ENCODE assay signal across 17 cellular contexts in the genomic region with DNA sequence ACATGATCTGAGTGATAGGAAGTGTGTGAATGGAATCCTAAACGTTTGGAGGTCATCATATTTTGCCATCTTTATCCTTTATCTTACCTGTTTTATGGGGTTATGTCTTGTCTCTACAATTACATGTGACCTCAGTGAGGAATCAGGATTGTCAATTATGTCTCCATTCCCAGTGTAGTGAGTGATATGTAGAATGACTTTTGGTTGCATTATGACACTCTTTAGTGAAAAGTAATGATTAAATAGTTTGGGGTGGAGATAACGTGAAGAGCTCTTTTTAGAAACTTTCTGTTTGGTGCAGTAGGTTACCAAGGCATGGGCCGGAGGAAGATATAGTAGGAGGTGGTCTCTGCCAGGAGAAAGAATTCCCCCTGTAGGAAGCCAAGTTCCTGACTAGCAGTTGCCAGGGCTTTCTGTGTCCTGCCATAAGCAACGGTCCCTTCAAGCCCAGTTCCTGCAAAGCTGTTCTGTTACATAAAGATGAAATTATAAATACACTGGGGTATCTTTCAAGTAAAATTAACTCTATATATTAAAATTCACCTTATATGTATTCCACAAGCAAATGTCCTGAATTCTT.
DNase-seq lines count a peak whose midpoint lies in the region; ATAC-seq and TF ChIP-seq lines count a peak whose summit lies in the region.
"Had no signal": no experiment of that assay in that cellular context is flagged by ENCODE, and none has a peak within 500 bp of the region (broad histone marks: within the 10 kb centered on the region; RNA-seq: fewer than 3 reads in every experiment).

No MANE protein-coding gene starts in this region.

- intact Hi-C loops in activated CD4-positive, alpha-beta T cell treated with anti-CD3 and anti-CD28 coated beads, Interleukin-2, amount 10 ng/mL, durations not matched to agents 24 days and 14 days (cut with micrococcal nuclease), result no loop called here

- H3K4me1 Mint-ChIP-seq in type B pancreatic cell (ENCODE audit: unreplicated experiment), result no peaks in the 10 kb centered on the region
- H3K4me1 Mint-ChIP-seq in activated CD4-positive, alpha-beta T cell treated with anti-CD3 and anti-CD28 coated beads, Interleukin-2, amount 10 ng/mL, durations not matched to agents 24 days and 14 days, result no peaks in the 10 kb centered on the region
- H3K4me1 Mint-ChIP-seq: CD8-positive, alpha-beta memory T cell had no signal

- ATAC-seq in HG03108 (IDR thresholded peaks at IDR 0.05; ENCODE audit: unreplicated experiment), result no peak

- H3K36me3 ChIP-seq in H7 (replicated peaks; ENCODE audit: control insufficient read depth, insufficient read depth, low read length) (no peaks in the 10 kb centered on the region), OCI-LY1 (ENCODE audit: insufficient read depth, low read length) (no peaks in the 10 kb centered on the region)
- H3K36me3 ChIP-seq: BLaER1 had no signal

- no peaks in the 10 kb centered on the region for H3K27me3 ChIP-seq in H7 (ENCODE audit: control insufficient read depth, insufficient read depth, low read length)
- H3K27me3 ChIP-seq in OCI-LY1 (ENCODE audit: insufficient read depth, low read length), result no peaks in the 10 kb centered on the region
- H3K27me3 ChIP-seq: BLaER1 had no signal

- H3K9me2 ChIP-seq in OCI-LY1 (ENCODE audit: low read depth, low read length), result no peaks in the 10 kb centered on the region

- peaks cover 41% of the 10 kb centered on the region for H3K4me1 ChIP-seq in OCI-LY1 (ENCODE audit: insufficient read depth, low read length, severe bottlenecking)

- no peaks in the 10 kb centered on the region for H4K20me1 ChIP-seq in OCI-LY1 (ENCODE audit: insufficient read depth, low read length)
- H4K20me1 ChIP-seq: BLaER1 had no signal

- H3K4me3 ChIP-seq in H7 (ENCODE audit: insufficient read depth, low read depth, low read length) (no peak overlapping the region), OCI-LY1 (ENCODE audit: low read depth, low read length, poor library complexity, severe bottlenecking) (no peak overlapping the region)
- H3K4me3 ChIP-seq: BLaER1 had no signal

- TF ChIP-seq CTCF in OCI-LY1 (IDR thresholded peaks at IDR 0.05; ENCODE audit: low read length) (peak; percentile 16; the same call in 1 of the 2 replicates), type B pancreatic cell (conservative IDR thresholded peaks at IDR 0.05) (no peak)

- H3K27ac ChIP-seq in OCI-LY1 (ENCODE audit: low read depth, low read length, poor library complexity, severe bottlenecking), result no peak overlapping the region
- H3K27ac ChIP-seq: BLaER1 had no signal

- peak overlapping the region; percentile 15 for H3K27ac Mint-ChIP-seq in type B pancreatic cell
- no peak overlapping the region for H3K27ac Mint-ChIP-seq in activated CD4-positive, alpha-beta T cell treated with anti-CD3 and anti-CD28 coated beads, Interleukin-2, amount 10 ng/mL, durations not matched to agents 24 days and 14 days
- H3K27ac Mint-ChIP-seq: CD8-positive, alpha-beta memory T cell had no signal

- no peak overlapping the region for H3K4me2 ChIP-seq in OCI-LY1 (ENCODE audit: low read length)
- H3K4me2 ChIP-seq: BLaER1 had no signal

- no peak overlapping the region for H3K9ac ChIP-seq in OCI-LY1 (ENCODE audit: low read length)
- H3K9ac ChIP-seq: BLaER1 had no signal

- peaks cover 3% of the 10 kb centered on the region for H3K27me3 Mint-ChIP-seq in type B pancreatic cell
- no peaks in the 10 kb centered on the region for H3K27me3 Mint-ChIP-seq in activated CD4-positive, alpha-beta T cell treated with anti-CD3 and anti-CD28 coated beads, Interleukin-2, amount 10 ng/mL, durations not matched to agents 24 days and 14 days

- H3K4me3 Mint-ChIP-seq in type B pancreatic cell, result peak overlapping the region; percentile 4
- H3K4me3 Mint-ChIP-seq in activated CD4-positive, alpha-beta T cell treated with anti-CD3 and anti-CD28 coated beads, Interleukin-2, amount 10 ng/mL, durations not matched to agents 24 days and 14 days, result no peak overlapping the region
- H3K4me3 Mint-ChIP-seq: CD8-positive, alpha-beta memory T cell had no signal

- no peaks in the 10 kb centered on the region for H3F3A ChIP-seq in OCI-LY1 (ENCODE audit: insufficient read depth, low read length)

- DNase-seq in NCI-H82 (lab: John Stamatoyannopoulos, UW), result peak; percentile 41
- DNase-seq in NCI-H82 treated with DMSO at 0.1 percent for 48 hours (lab: John Stamatoyannopoulos, UW; ENCODE audit: unreplicated experiment), result no peak
- peak; percentile 16 for DNase-seq in H7
- DNase-seq in type B pancreatic cell (ENCODE audit: extremely low spot score, unreplicated experiment), result no peak
- no peak for DNase-seq in OCI-M2 (lab: John Stamatoyannopoulos, UW; ENCODE audit: unreplicated experiment)
- no peak for DNase-seq in activated CD4-positive, alpha-beta T cell treated with anti-CD3 and anti-CD28 coated beads, Interleukin-2, amount 10 ng/mL, durations not matched to agents 24 days and 14 days
- DNase-seq: CD8-positive, alpha-beta memory T cell; GF-D8; MV-4-11; NCI-H1417; NCI-H2029; NCI-H2171; NCI-H774; SHP77 treated with DMSO at 0.1 percent for 48 hours had no signal

- no peaks in the 10 kb centered on the region for H3K9me3 ChIP-seq in OCI-LY1 (ENCODE audit: low read length)

- H3K79me2 ChIP-seq in OCI-LY1 (ENCODE audit: insufficient read depth, low read length), result no peaks in the 10 kb centered on the region

- no peak overlapping the region for H2AFZ ChIP-seq in OCI-LY1 (ENCODE audit: low read length)

- no peaks in the 10 kb centered on the region for H3K36me3 Mint-ChIP-seq in type B pancreatic cell
- H3K36me3 Mint-ChIP-seq in activated CD4-positive, alpha-beta T cell treated with anti-CD3 and anti-CD28 coated beads, Interleukin-2, amount 10 ng/mL, durations not matched to agents 24 days and 14 days (ENCODE audit: low read depth), result no peaks in the 10 kb centered on the region
- H3K36me3 Mint-ChIP-seq: CD8-positive, alpha-beta memory T cell had no signal

- peaks cover 5% of the 10 kb centered on the region for H3K9me3 Mint-ChIP-seq in type B pancreatic cell
- H3K9me3 Mint-ChIP-seq in activated CD4-positive, alpha-beta T cell treated with anti-CD3 and anti-CD28 coated beads, Interleukin-2, amount 10 ng/mL, durations not matched to agents 24 days and 14 days, result no peaks in the 10 kb centered on the region

Comparison
In these comparisons a context has a peak if more than half of its experiments do, and no peak if none do; other contexts are left out.
1. DNase-seq: peak in NCI-H82 (single experiment) and H7 (single experiment); none in NCI-H82 treated with DMSO at 0.1 percent for 48 hours (single experiment), type B pancreatic cell (single experiment), OCI-M2 (single experiment) and activated CD4-positive, alpha-beta T cell treated with anti-CD3 and anti-CD28 coated beads, Interleukin-2, amount 10 ng/mL, durations not matched to agents 24 days and 14 days (single experiment).